In genomic region chr14:92656306-92656705, GRCh38 we compare ENCODE assay signal across 13 cellular contexts.
DNase-seq lines count a peak whose midpoint lies in the region; ATAC-seq, FAIRE-seq and TF ChIP-seq lines count a peak whose summit lies in the region.
"Had no signal": no experiment of that assay in that cellular context is flagged by ENCODE, and none has a peak within 500 bp of the region (broad histone marks: within the 10 kb centered on the region; RNA-seq: fewer than 3 reads in every experiment).

No MANE protein-coding gene starts in this region.

- peak; percentile 57 for FAIRE-seq in HTR-8/SVneo (lab: Jason Lieb, UNC)

- H3K9me3 Mint-ChIP-seq in CD14-positive monocyte = peaks cover 0 to 5% (median 0%) of the 10 kb centered on the region in 7 donors
- no peaks in the 10 kb centered on the region for H3K9me3 Mint-ChIP-seq in neural progenitor cell

- H3K4me1 ChIP-seq in neural progenitor cell (no peaks in the 10 kb centered on the region), MM.1S (ENCODE audit: low read length) (no peaks in the 10 kb centered on the region)
- H3K4me1 ChIP-seq: HAP-1 had no signal

- ATAC-seq in HG03280 (IDR thresholded peaks at IDR 0.05; ENCODE audit: unreplicated experiment) (no peak), HG03571 (IDR thresholded peaks at IDR 0.05; ENCODE audit: unreplicated experiment) (no peak)
- ATAC-seq: right cardiac atrium had no signal

- H3K27ac ChIP-seq in coronary artery = peak overlapping the region; percentile 34 to 77
- H3K27ac ChIP-seq in neural progenitor cell = no peak overlapping the region
- H3K27ac ChIP-seq in MM.1S (ENCODE audit: low read length) = no peak overlapping the region

- peak; percentile 54 for TF ChIP-seq CTCF in CD14-positive monocyte (IDR thresholded peaks at IDR 0.05)
- TF ChIP-seq CTCF in coronary artery (IDR thresholded peaks at IDR 0.05) = no peak
- TF ChIP-seq CTCF in neural progenitor cell (IDR thresholded peaks at IDR 0.05) = peak; percentile 7
- TF ChIP-seq CTCF in MM.1S (IDR thresholded peaks at IDR 0.05; ENCODE audit: low read length) = no peak

- H3K27me3 Mint-ChIP-seq in CD14-positive monocyte (ENCODE audit: low read depth in 3 of 3) (peaks cover 0 to 2% (median 0%) of the 10 kb centered on the region in 3 donors), neural progenitor cell (ENCODE audit: insufficient read depth, low read depth) (peaks cover 2% of the 10 kb centered on the region)

- H3K4me2 ChIP-seq in neural progenitor cell (no peak overlapping the region), MM.1S (ENCODE audit: low read depth, low read length) (no peak overlapping the region)

- H3K4me3 ChIP-seq in coronary artery = peak overlapping the region; percentile 35
- no peak overlapping the region for H3K4me3 ChIP-seq in neural progenitor cell
- H3K4me3 ChIP-seq in MM.1S (ENCODE audit: low read length) = no peak overlapping the region
- H3K4me3 ChIP-seq: HAP-1 had no signal

- H3K36me3 ChIP-seq in neural progenitor cell (no peaks in the 10 kb centered on the region), MM.1S (replicated peaks; ENCODE audit: insufficient read depth, low read length) (no peaks in the 10 kb centered on the region)
- H3K36me3 ChIP-seq: HAP-1 had no signal

- H2AFZ ChIP-seq in neural progenitor cell (replicated peaks) (no peak overlapping the region), MM.1S (ENCODE audit: low read length) (no peak overlapping the region)

- intact Hi-C loops in CD14-positive monocyte (cut with micrococcal nuclease) = loop anchor here (2.0 to 10.0 kb wide), 3 partner anchors 70 to 142 kb away; partner anchors contain the start of gene RIN3 (in 1 of the 2)

- H3K4me1 Mint-ChIP-seq in CD14-positive monocyte = peaks cover 70% of the 10 kb centered on the region
- no peaks in the 10 kb centered on the region for H3K4me1 Mint-ChIP-seq in neural progenitor cell

- H4K20me1 ChIP-seq in neural progenitor cell (ENCODE audit: low read depth) = no peaks in the 10 kb centered on the region
- no peaks in the 10 kb centered on the region for H4K20me1 ChIP-seq in MM.1S (ENCODE audit: insufficient read depth, low read length)

- no peaks in the 10 kb centered on the region for H3K9me2 ChIP-seq in MM.1S (replicated peaks; ENCODE audit: insufficient read depth, low read length)

- H3K79me2 ChIP-seq in neural progenitor cell (ENCODE audit: low read depth) (no peaks in the 10 kb centered on the region), MM.1S (ENCODE audit: low read length) (no peaks in the 10 kb centered on the region)

- H3K9ac ChIP-seq in neural progenitor cell (no peak overlapping the region), MM.1S (ENCODE audit: low read length) (no peak overlapping the region)

- H3F3A ChIP-seq in neural progenitor cell (ENCODE audit: low read depth) (no peaks in the 10 kb centered on the region), MM.1S (ENCODE audit: insufficient read depth, low read length) (no peaks in the 10 kb centered on the region)

- no peaks in the 10 kb centered on the region for H3K27me3 ChIP-seq in neural progenitor cell
- H3K27me3 ChIP-seq in MM.1S (replicated peaks; ENCODE audit: insufficient read depth, low read length) = no peaks in the 10 kb centered on the region
- H3K27me3 ChIP-seq: left lung had no signal

- H3K4me3 Mint-ChIP-seq in CD14-positive monocyte (peak overlapping the region; percentile 100), neural progenitor cell (no peak overlapping the region)

- H3K36me3 Mint-ChIP-seq in CD14-positive monocyte (peaks cover 71 to 83% of the 10 kb centered on the region in 2 donors), neural progenitor cell (no peaks in the 10 kb centered on the region)

- no peak for DNase-seq in CD14-positive monocyte (ENCODE audit: low spot score)
- no peak for DNase-seq in HTR-8/SVneo (ENCODE audit: insufficient read length, low spot score)
- DNase-seq in coronary artery (ENCODE audit: low spot score) = no peak
- no peak for DNase-seq in neural progenitor cell (ENCODE audit: low spot score)
- DNase-seq in GOT3 (lab: John Stamatoyannopoulos, UW) = no peak
- no peak for DNase-seq in MM.1S
- DNase-seq: DMS53, left lung, NCI-H82 had no signal

- H3K9me3 ChIP-seq in neural progenitor cell (ENCODE audit: low read depth) (no peaks in the 10 kb centered on the region), MM.1S (replicated peaks; ENCODE audit: insufficient read depth, low read length) (no peaks in the 10 kb centered on the region)
- H3K9me3 ChIP-seq: HAP-1, left lung had no signal

- H3K27ac Mint-ChIP-seq in CD14-positive monocyte = peak overlapping the region; percentile 100
- H3K27ac Mint-ChIP-seq in neural progenitor cell = no peak overlapping the region

Comparison
In these comparisons a context has a peak if more than half of its experiments do, and no peak if none do; other contexts are left out.
1. CTCF ChIP-seq: peak in CD14-positive monocyte (single experiment) and neural progenitor cell (single experiment); none in coronary artery (single experiment) and MM.1S (single experiment).
2. H3K27ac ChIP-seq: peak in coronary artery (2 of 2); none in neural progenitor cell (single experiment) and MM.1S (single experiment).